ENCODE assay signal across 15 cellular contexts in the genomic region with DNA sequence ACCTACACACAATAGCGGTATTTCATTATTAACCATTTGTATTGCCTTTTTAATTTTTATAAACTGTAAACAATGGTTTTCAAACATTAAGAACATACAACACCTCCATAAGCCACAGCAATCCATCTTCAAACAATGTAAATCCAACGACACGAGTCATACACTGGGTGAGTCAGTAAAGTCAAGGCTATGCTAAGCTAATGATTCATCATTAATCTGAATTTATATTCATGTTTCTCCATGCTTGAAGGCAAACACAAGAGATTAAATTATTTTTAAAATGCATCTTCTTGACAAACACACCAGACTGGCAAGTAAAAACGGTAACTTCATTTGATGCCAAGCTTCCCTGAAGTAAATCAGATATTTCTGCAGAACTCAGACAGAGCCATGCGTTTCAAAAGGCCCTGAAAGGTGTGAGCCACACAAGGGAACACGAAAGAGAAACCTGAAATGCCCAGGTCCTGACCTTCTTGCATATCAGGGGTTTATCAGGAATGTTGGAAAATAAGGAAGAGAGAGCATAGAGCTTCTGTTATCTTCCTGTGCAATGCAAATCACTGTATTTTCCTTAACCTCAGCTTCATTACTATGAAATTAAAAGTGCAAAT.
DNase-seq lines count a peak whose midpoint lies in the region; ATAC-seq and TF ChIP-seq lines count a peak whose summit lies in the region.
"Had no signal": no experiment of that assay in that cellular context is flagged by ENCODE, and none has a peak within 500 bp of the region (broad histone marks: within the 10 kb centered on the region; RNA-seq: fewer than 3 reads in every experiment).

No MANE protein-coding gene starts in this region.

- ATAC-seq in HG03280 (IDR thresholded peaks at IDR 0.05; ENCODE audit: unreplicated experiment) (no peak), upper lobe of left lung (ENCODE audit: low FRiP score in 2 of 2) (no peak)
- ATAC-seq: WTC11 had no signal

- H3K9me3 ChIP-seq in HUES48 (ENCODE audit: control insufficient read depth, insufficient read depth, low read length) (peaks cover 6% of the 10 kb centered on the region; the same call in 1 of the 2 replicates), upper lobe of left lung (peaks cover 0 to 18% (median 10%) of the 10 kb centered on the region in 4 donors)

- H3K9ac ChIP-seq in HUES48 (ENCODE audit: low read depth, low read length) = no peak overlapping the region
- H3K9ac ChIP-seq: KMS-11 had no signal

- WGBS in upper lobe of left lung, 2 donors = 78 to 83% methylated on average over 6 of the region's 6 CpGs

- H3K4me1 ChIP-seq in HUES48 (ENCODE audit: control insufficient read depth, insufficient read depth, low read length) (no peaks in the 10 kb centered on the region), upper lobe of left lung (no peaks in the 10 kb centered on the region)

- no peak for TF ChIP-seq CTCF in AG10803 (conservative IDR thresholded peaks at IDR 0.05; ENCODE audit: low read length)
- TF ChIP-seq CTCF in astrocyte of the spinal cord (IDR thresholded peaks at IDR 0.05; ENCODE audit: low read depth, low read length) = no peak
- no peak for TF ChIP-seq CTCF in upper lobe of left lung (IDR thresholded peaks at IDR 0.05)

- H3K27ac ChIP-seq in HUES48 (ENCODE audit: low read depth, low read length) = peak overlapping the region; percentile 33
- no peak overlapping the region for H3K27ac ChIP-seq in upper lobe of left lung
- H3K27ac ChIP-seq: KMS-11, SK-N-MC had no signal

- TF ChIP-seq POLR2A in upper lobe of left lung (IDR thresholded peaks at IDR 0.05) = no peak

- no peak for TF ChIP-seq EP300 in upper lobe of left lung (IDR thresholded peaks at IDR 0.05)

- H3K4me3 ChIP-seq in AG10803 (ENCODE audit: low read length) = no peak overlapping the region
- no peak overlapping the region for H3K4me3 ChIP-seq in HUES48 (ENCODE audit: low read depth, low read length)
- H3K4me3 ChIP-seq in astrocyte of the spinal cord (ENCODE audit: low read depth, low read length) = no peak overlapping the region
- H3K4me3 ChIP-seq in upper lobe of left lung = no peak overlapping the region
- H3K4me3 ChIP-seq: SK-N-MC had no signal

- DNase-seq in AG10803 (ENCODE audit: low read depth) (peak; percentile 62), astrocyte of the spinal cord (ENCODE audit: low read depth, low spot score) (peak; percentile 48), hepatic stellate cell (ENCODE audit: low spot score) (peak; percentile 35), midbrain (lab: John Stamatoyannopoulos, UW) (no peak), upper lobe of left lung (no peak), germinal center (ENCODE audit: low spot score) (no peak)
- DNase-seq: activated T-cell treated with anti-CD3 and anti-CD28 coated beads for 4 hours; NCI-H2029 treated with DMSO at 0.1 percent for 48 hours; NK-92 treated with Interleukin-12 subunit alpha and Interleukin-12 subunit beta, amount 100 ng/mL, for 24 hours; stimulated activated CD4-positive, alpha-beta T cell treated with anti-CD3 and anti-CD28 coated beads, Interleukin-15, amount 100 ng/mL, for 24 hours had no signal

- H3K36me3 ChIP-seq in HUES48 (ENCODE audit: control insufficient read depth, insufficient read depth, low read length) (no peaks in the 10 kb centered on the region), upper lobe of left lung (no peaks in the 10 kb centered on the region)

- no peaks in the 10 kb centered on the region for H3K27me3 ChIP-seq in HUES48 (ENCODE audit: control insufficient read depth, insufficient read depth, low read length)
- H3K27me3 ChIP-seq in upper lobe of left lung = no peaks in the 10 kb centered on the region

- in situ Hi-C loops in astrocyte of the spinal cord (cut with HindIII; ENCODE audit: low sequenced_read_pairs) = no loop called here

Comparison
In these comparisons a context has a peak if more than half of its experiments do, and no peak if none do; other contexts are left out.
1. DNase-seq: peak in AG10803 (single experiment), astrocyte of the spinal cord (single experiment) and hepatic stellate cell (single experiment); none in midbrain (single experiment), upper lobe of left lung (0 of 2) and germinal center (single experiment).